In genomic region chr1:154406572-154406879, GRCh38 we compare ENCODE assay signal across 8 cellular contexts. TPM values are rescaled to one million over a fixed set of nuclear protein-coding genes. Genes with fewer than 3 reads are reported as not detected.
DNase-seq lines count a peak whose midpoint lies in the region; ATAC-seq and TF ChIP-seq lines count a peak whose summit lies in the region.

No MANE protein-coding gene starts in this region.

- H3K36me3 Mint-ChIP-seq in WTC11, result no peaks in the 10 kb centered on the region

- H3K27ac ChIP-seq in DOHH2 (ENCODE audit: low read depth, low read length), result no peak overlapping the region
- H3K27ac ChIP-seq in sigmoid colon, result peak overlapping the region; percentile 98 to 99 (median 98)
- no peak overlapping the region for H3K27ac ChIP-seq in brain microvascular endothelial cell

- H3K9me3 ChIP-seq in DOHH2 (ENCODE audit: control insufficient read depth, insufficient read depth, low read length) (no peaks in the 10 kb centered on the region), sigmoid colon (no peaks in the 10 kb centered on the region)

- no peaks in the 10 kb centered on the region for H3K79me2 ChIP-seq in DOHH2 (ENCODE audit: control insufficient read depth, low read length)

- peaks cover 7% of the 10 kb centered on the region; the same call in 1 of the 2 replicates for H4K20me1 ChIP-seq in DOHH2 (ENCODE audit: control insufficient read depth, insufficient read depth, low read depth, low read length)

- H3K27me3 ChIP-seq in DOHH2 (ENCODE audit: control insufficient read depth, low read length) (peaks cover 41% of the 10 kb centered on the region), sigmoid colon (no peaks in the 10 kb centered on the region), brain microvascular endothelial cell (replicated peaks) (peaks cover 5% of the 10 kb centered on the region)

- H3F3A ChIP-seq in DOHH2 (ENCODE audit: control insufficient read depth, insufficient read depth), result peaks cover 13% of the 10 kb centered on the region

- H3K27ac Mint-ChIP-seq in WTC11, result no peak overlapping the region

- no peak for DNase-seq in WTC11 (ENCODE audit: low spot score)
- no peak for DNase-seq in fibroblast of the aortic adventitia (ENCODE audit: low read depth)
- DNase-seq in sigmoid colon, result no peak
- no peak for DNase-seq in cortex of kidney (lab: John Stamatoyannopoulos, UW)
- no peak for DNase-seq in ureter (ENCODE audit: low spot score)
- no peak for DNase-seq in brain microvascular endothelial cell

- H3K4me3 ChIP-seq in DOHH2 (ENCODE audit: low read length) (peak overlapping the region; percentile 66; the same call in 1 of the 2 replicates), fibroblast of the aortic adventitia (ENCODE audit: low read depth, low read length) (peak overlapping the region; percentile 68), sigmoid colon (peak overlapping the region; percentile 65 to 90 (median 84)), brain microvascular endothelial cell (ENCODE audit: low read depth, low read length) (no peak overlapping the region)

- no peaks in the 10 kb centered on the region for H3K9me3 Mint-ChIP-seq in WTC11

- no peak for TF ChIP-seq POLR2A in sigmoid colon (IDR thresholded peaks at IDR 0.05)

- no peak for TF ChIP-seq EP300 in sigmoid colon (IDR thresholded peaks at IDR 0.05)

- in situ Hi-C loops in brain microvascular endothelial cell (cut with HindIII; ENCODE audit: low pct_ligation_motif_present, low sequenced_read_pairs), result no loop called here

- peak overlapping the region; percentile 88 for H3K4me2 ChIP-seq in DOHH2 (ENCODE audit: low read length)

- POLR2A ChIA-PET in WTC11 (lab: Charles Lee), result no interaction called here

- peaks cover 49% of the 10 kb centered on the region for H3K27me3 Mint-ChIP-seq in WTC11 (ENCODE audit: low read depth)

- peaks cover 67% of the 10 kb centered on the region for H3K4me1 ChIP-seq in DOHH2 (ENCODE audit: control insufficient read depth, low read length)
- peaks cover 0 to 60% (median 58%) of the 10 kb centered on the region in 4 donors for H3K4me1 ChIP-seq in sigmoid colon

- H3K4me3 Mint-ChIP-seq in WTC11, result peak overlapping the region; percentile 67

- ATAC-seq in WTC11 (no peak), HG03139 (IDR thresholded peaks at IDR 0.05; ENCODE audit: unreplicated experiment) (no peak)

- intact Hi-C loops in sigmoid colon (cut with DNase I), result loop anchor here (5.0 kb wide), 1 partner anchor 151 kb away; the partner anchor contains the start of gene UBE2Q1

- CTCF ChIA-PET in WTC11 (lab: Charles Lee), result no interaction called here

- peaks cover 40% of the 10 kb centered on the region for H3K4me1 Mint-ChIP-seq in WTC11

- TF ChIP-seq CTCF in DOHH2 (IDR thresholded peaks at IDR 0.05; ENCODE audit: low read depth, low read length, poor library complexity, severe bottlenecking) (no peak), WTC11 (IDR thresholded peaks at IDR 0.05) (no peak), fibroblast of the aortic adventitia (IDR thresholded peaks at IDR 0.05; ENCODE audit: insufficient read depth, low read length) (no peak), sigmoid colon (IDR thresholded peaks at IDR 0.05) (no peak), brain microvascular endothelial cell (IDR thresholded peaks at IDR 0.05; ENCODE audit: low read depth, low read length, missing control alignments) (no peak)

- H3K9me2 ChIP-seq in DOHH2 (replicated peaks; ENCODE audit: control insufficient read depth, low read length), result no peaks in the 10 kb centered on the region

- no peaks in the 10 kb centered on the region for H3K36me3 ChIP-seq in DOHH2 (ENCODE audit: control insufficient read depth, low read length)
- no peaks in the 10 kb centered on the region for H3K36me3 ChIP-seq in sigmoid colon
- no peaks in the 10 kb centered on the region for H3K36me3 ChIP-seq in brain microvascular endothelial cell (replicated peaks)

TF ChIP-seq in WTC11, 78 proteins besides CTCF, POLR2A, EP300 and RAD21:
- TF ChIP-seq ESRRA (CRISPR knock-in tag; IDR thresholded peaks at IDR 0.05; ENCODE audit: borderline replicate concordance), result no peak
- TF ChIP-seq, protein P1, sequence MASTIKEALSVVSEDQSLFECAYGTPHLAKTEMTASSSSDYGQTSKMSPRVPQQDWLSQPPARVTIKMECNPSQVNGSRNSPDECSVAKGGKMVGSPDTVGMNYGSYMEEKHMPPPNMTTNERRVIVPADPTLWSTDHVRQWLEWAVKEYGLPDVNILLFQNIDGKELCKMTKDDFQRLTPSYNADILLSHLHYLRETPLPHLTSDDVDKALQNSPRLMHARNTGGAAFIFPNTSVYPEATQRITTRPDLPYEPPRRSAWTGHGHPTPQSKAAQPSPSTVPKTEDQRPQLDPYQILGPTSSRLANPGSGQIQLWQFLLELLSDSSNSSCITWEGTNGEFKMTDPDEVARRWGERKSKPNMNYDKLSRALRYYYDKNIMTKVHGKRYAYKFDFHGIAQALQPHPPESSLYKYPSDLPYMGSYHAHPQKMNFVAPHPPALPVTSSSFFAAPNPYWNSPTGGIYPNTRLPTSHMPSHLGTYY (CRISPR knock-in tag; IDR thresholded peaks at IDR 0.05), result no peak
- no peak for TF ChIP-seq STAT6 (CRISPR knock-in tag; conservative IDR thresholded peaks at IDR 0.05; ENCODE audit: low read depth)
- no peak for TF ChIP-seq SMAD3 (CRISPR knock-in tag; IDR thresholded peaks at IDR 0.05; ENCODE audit: borderline replicate concordance)
- TF ChIP-seq ZBTB21 (CRISPR knock-in tag; IDR thresholded peaks at IDR 0.05; ENCODE audit: borderline replicate concordance), result no peak
- TF ChIP-seq ZSCAN18 (CRISPR knock-in tag; IDR thresholded peaks at IDR 0.05), result no peak
- TF ChIP-seq JUN (CRISPR knock-in tag; IDR thresholded peaks at IDR 0.05), result no peak
- no peak for TF ChIP-seq MYBL2 (CRISPR knock-in tag; IDR thresholded peaks at IDR 0.05)
- TF ChIP-seq MXD4 (CRISPR knock-in tag; IDR thresholded peaks at IDR 0.05; ENCODE audit: borderline replicate concordance), result no peak
- TF ChIP-seq NR2C2 (CRISPR knock-in tag; IDR thresholded peaks at IDR 0.05), result no peak
- no peak for TF ChIP-seq SP1 (CRISPR knock-in tag; conservative IDR thresholded peaks at IDR 0.05)
- no peak for TF ChIP-seq TP53 (CRISPR knock-in tag; IDR thresholded peaks at IDR 0.05)
- TF ChIP-seq GRHL2 (CRISPR knock-in tag; IDR thresholded peaks at IDR 0.05; ENCODE audit: insufficient replicate concordance, severe bottlenecking), result no peak
- TF ChIP-seq ZNF219 (CRISPR knock-in tag; IDR thresholded peaks at IDR 0.05; ENCODE audit: borderline replicate concordance), result no peak
- no peak for TF ChIP-seq CDX4 (CRISPR knock-in tag; IDR thresholded peaks at IDR 0.05; ENCODE audit: borderline replicate concordance)
- no peak for TF ChIP-seq OVOL2 (CRISPR knock-in tag; IDR thresholded peaks at IDR 0.05; ENCODE audit: borderline replicate concordance)

RNA-seq across cellular contexts. Expression of gene IL6R, which starts 1.4 kb away (rescaled TPM):
- total RNA-seq in WTC11 (2021), result 3.2 to 7.0 TPM (median 3.4 TPM) in 3 replicates
- total RNA-seq in fibroblast of the aortic adventitia (ENCODE audit: low replicate concordance), result 1.3 and 5.3 TPM in 2 replicates
- 10 to 100 TPM; 22.9 to 40.2 (median 36.6) TPM for total RNA-seq in sigmoid colon
- polyA plus RNA-seq in sigmoid colon, result 10 to 100 TPM in 1 of 3 donors, 1 to 10 TPM in 2; 3.0 to 18.4 (median 7.6) TPM
- total RNA-seq in ureter, result 12.5 TPM

Comparison
In these comparisons a context has a peak if more than half of its experiments do, and no peak if none do; other contexts are left out.
1. H3K27ac ChIP-seq: peak in sigmoid colon (4 of 4); none in DOHH2 (single experiment) and brain microvascular endothelial cell (single experiment).